ENCODE assay signal across 1 cellular context in genomic region chr22:26483043-26483438, GRCh38.
TF ChIP-seq lines count a peak whose summit lies in the region.

No MANE protein-coding gene starts in this region.

TF ChIP-seq in SK-N-SH, 30 proteins besides CTCF, POLR2A, EP300 and RAD21 (continued from another document):
- peak; percentile 50; the same call in 1 of the 2 replicates for TF ChIP-seq REST (IDR thresholded peaks at IDR 0.05; ENCODE audit: low read depth, low read length)
